In genomic region chr11:88534185-88534584, GRCh38 we compare ENCODE assay signal across 4 cellular contexts.
TF ChIP-seq lines count a peak whose summit lies in the region.

No MANE protein-coding gene starts in this region.

TF ChIP-seq in IMR-90, 13 proteins besides CTCF, POLR2A, EP300 and RAD21:
- TF ChIP-seq MAZ (IDR thresholded peaks at IDR 0.05; ENCODE audit: borderline replicate concordance, low read depth, low read length) (no peak), CEBPB (IDR thresholded peaks at IDR 0.05; ENCODE audit: low read depth, low read length) (no peak), SMC3 (IDR thresholded peaks at IDR 0.05; ENCODE audit: low read depth, low read length) (no peak), RCOR1 (IDR thresholded peaks at IDR 0.05; ENCODE audit: insufficient replicate concordance, low read length) (no peak), MAFK (IDR thresholded peaks at IDR 0.05; ENCODE audit: low read depth, low read length) (no peak), MXI1 (IDR thresholded peaks at IDR 0.05; ENCODE audit: borderline replicate concordance, low read depth, low read length) (no peak), CHD1 (IDR thresholded peaks at IDR 0.05; ENCODE audit: low read depth, low read length) (no peak), RFX5 (IDR thresholded peaks at IDR 0.05; ENCODE audit: low read depth, low read length) (no peak), BHLHE40 (IDR thresholded peaks at IDR 0.05; ENCODE audit: low read depth, low read length) (no peak), FOS (IDR thresholded peaks at IDR 0.05; ENCODE audit: low read depth, low read length) (no peak), NFE2L2 (IDR thresholded peaks at IDR 0.05; ENCODE audit: low read depth, low read length) (no peak)
- TF ChIP-seq, protein P1, sequence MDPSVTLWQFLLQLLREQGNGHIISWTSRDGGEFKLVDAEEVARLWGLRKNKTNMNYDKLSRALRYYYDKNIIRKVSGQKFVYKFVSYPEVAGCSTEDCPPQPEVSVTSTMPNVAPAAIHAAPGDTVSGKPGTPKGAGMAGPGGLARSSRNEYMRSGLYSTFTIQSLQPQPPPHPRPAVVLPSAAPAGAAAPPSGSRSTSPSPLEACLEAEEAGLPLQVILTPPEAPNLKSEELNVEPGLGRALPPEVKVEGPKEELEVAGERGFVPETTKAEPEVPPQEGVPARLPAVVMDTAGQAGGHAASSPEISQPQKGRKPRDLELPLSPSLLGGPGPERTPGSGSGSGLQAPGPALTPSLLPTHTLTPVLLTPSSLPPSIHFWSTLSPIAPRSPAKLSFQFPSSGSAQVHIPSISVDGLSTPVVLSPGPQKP (IDR thresholded peaks at IDR 0.05; ENCODE audit: borderline replicate concordance, low read depth, low read length), result no peak
- TF ChIP-seq, protein P2, sequence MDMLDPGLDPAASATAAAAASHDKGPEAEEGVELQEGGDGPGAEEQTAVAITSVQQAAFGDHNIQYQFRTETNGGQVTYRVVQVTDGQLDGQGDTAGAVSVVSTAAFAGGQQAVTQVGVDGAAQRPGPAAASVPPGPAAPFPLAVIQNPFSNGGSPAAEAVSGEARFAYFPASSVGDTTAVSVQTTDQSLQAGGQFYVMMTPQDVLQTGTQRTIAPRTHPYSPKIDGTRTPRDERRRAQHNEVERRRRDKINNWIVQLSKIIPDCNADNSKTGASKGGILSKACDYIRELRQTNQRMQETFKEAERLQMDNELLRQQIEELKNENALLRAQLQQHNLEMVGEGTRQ (IDR thresholded peaks at IDR 0.05; ENCODE audit: low read depth, low read length), result no peak
TF ChIP-seq in IMR-90: peak in this region for 0.

TF ChIP-seq in HepG2, 621 proteins besides CTCF, POLR2A, EP300 and RAD21:
- TF ChIP-seq PAXIP1 (CRISPR knock-in tag; conservative IDR thresholded peaks at IDR 0.05), result 0 out of 2 replicates have a peak, but pooled peaks have one; percentile 29
- TF ChIP-seq MTF1 (CRISPR knock-in tag; IDR thresholded peaks at IDR 0.05), result no peak
TF ChIP-seq in HepG2: peak in this region for 1.

TF ChIP-seq in SK-N-SH treated with all-trans-retinoic acid at 6 μM for 48 hours, 23 proteins besides CTCF, POLR2A, EP300 and RAD21:
- TF ChIP-seq ESRRG (CRISPR knock-in tag; IDR thresholded peaks at IDR 0.05) (no peak), POU6F1 (CRISPR knock-in tag; IDR thresholded peaks at IDR 0.05; ENCODE audit: borderline replicate concordance, low read depth) (no peak), ZNF8 (CRISPR knock-in tag; IDR thresholded peaks at IDR 0.05) (no peak)

TF ChIP-seq in WTC11, 78 proteins besides CTCF, POLR2A, EP300 and RAD21:
- no peak for TF ChIP-seq TP53 (CRISPR knock-in tag; IDR thresholded peaks at IDR 0.05)
- no peak for TF ChIP-seq ZNF219 (CRISPR knock-in tag; IDR thresholded peaks at IDR 0.05; ENCODE audit: borderline replicate concordance)
- TF ChIP-seq CDX4 (CRISPR knock-in tag; IDR thresholded peaks at IDR 0.05; ENCODE audit: borderline replicate concordance), result no peak
- no peak for TF ChIP-seq TCF7 (CRISPR knock-in tag; IDR thresholded peaks at IDR 0.05; ENCODE audit: low read depth)
- TF ChIP-seq, protein P3, sequence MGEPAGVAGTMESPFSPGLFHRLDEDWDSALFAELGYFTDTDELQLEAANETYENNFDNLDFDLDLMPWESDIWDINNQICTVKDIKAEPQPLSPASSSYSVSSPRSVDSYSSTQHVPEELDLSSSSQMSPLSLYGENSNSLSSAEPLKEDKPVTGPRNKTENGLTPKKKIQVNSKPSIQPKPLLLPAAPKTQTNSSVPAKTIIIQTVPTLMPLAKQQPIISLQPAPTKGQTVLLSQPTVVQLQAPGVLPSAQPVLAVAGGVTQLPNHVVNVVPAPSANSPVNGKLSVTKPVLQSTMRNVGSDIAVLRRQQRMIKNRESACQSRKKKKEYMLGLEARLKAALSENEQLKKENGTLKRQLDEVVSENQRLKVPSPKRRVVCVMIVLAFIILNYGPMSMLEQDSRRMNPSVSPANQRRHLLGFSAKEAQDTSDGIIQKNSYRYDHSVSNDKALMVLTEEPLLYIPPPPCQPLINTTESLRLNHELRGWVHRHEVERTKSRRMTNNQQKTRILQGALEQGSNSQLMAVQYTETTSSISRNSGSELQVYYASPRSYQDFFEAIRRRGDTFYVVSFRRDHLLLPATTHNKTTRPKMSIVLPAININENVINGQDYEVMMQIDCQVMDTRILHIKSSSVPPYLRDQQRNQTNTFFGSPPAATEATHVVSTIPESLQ (CRISPR knock-in tag; IDR thresholded peaks at IDR 0.05), result no peak
